In the genomic region with DNA sequence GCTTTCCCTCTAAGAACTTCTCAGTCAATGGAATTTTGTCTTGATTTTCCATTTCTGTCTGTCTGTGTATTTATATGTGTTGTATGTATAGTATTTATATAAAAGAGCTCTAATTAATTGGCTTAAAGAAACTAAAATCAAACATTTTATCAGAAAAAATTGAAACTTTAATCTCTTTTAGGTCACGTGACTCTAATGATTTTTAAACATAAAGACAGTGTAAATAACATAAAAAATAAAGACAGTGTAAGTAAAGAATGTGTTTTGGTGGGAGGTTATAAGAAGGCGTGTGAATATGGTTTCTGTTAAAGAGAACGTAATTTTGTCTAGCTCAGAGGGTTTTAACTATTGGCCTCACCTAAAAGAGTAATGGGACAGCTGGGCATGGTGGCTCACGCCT, we compare ENCODE assay signal across 1 cellular context.
TF ChIP-seq lines count a peak whose summit lies in the region.

No MANE protein-coding gene starts in this region.

TF ChIP-seq in A549, 52 proteins besides CTCF, POLR2A, EP300 and RAD21:
- peak; percentile 28; the same call in 1 of the 2 replicates for TF ChIP-seq USF2 (IDR thresholded peaks at IDR 0.05)
- no peak for TF ChIP-seq NPAS2 (CRISPR knock-in tag; IDR thresholded peaks at IDR 0.05; ENCODE audit: borderline replicate concordance)
